ENCODE assay signal across 1 cellular context in the genomic region with DNA sequence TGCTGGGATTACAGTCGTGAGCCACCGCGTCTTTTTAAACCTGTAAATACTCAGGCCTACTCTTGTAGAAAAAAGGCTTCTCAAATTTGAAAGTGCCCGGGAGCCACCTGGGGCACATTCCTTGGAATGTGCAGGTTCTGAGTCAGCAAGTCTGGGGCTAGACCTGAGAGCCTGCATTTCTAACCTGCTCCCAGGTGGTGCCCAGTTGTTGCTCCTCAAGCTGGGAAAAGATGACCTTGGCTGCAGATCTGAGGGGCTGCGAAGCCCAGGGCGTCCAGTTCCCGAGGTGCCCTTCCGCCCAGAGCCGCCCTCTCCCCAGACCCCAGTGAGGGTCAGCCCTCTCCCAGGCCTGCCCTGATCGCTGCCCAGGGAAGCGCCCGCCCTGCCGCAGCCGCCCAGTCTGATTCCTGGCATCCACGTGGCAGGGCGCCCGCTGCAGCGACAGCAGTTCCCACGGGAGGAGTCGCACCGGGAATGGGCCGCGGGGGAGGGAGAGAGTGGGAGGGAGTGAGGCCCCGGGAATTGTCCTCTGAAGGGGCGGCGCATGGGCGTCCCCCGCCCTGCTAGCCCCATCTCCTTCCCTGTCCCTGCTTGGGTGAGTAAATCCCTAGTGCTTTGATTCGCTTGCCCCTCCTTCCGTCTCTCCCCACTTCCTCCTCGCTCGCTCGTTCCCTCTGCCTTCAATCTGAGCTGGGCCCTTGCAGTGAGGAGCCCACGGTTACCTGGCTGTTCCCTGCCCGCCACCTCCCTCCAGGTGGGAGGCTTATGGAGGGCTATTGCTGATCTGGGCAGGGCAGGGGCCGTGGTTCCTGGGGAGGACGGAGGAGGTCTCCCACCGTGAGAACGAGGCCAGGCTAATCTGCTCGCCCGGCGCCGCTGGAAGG.
TF ChIP-seq lines count a peak whose summit lies in the region.

No MANE protein-coding gene starts in this region.

TF ChIP-seq in endothelial cell of umbilical vein, 7 proteins besides CTCF, POLR2A, EP300 and RAD21:
- peak; percentile 37 for TF ChIP-seq POLR2AphosphoS5 (IDR thresholded peaks at IDR 0.05; ENCODE audit: insufficient read depth, low read depth, low read length)
- TF ChIP-seq FOS (IDR thresholded peaks at IDR 0.05; ENCODE audit: borderline replicate concordance, insufficient read depth, low read length), result no peak
- peak; percentile 65 for TF ChIP-seq MAX (IDR thresholded peaks at IDR 0.05; ENCODE audit: insufficient read depth, insufficient read length)
- peak; percentile 3 for TF ChIP-seq MYC (IDR thresholded peaks at IDR 0.05; ENCODE audit: low read depth, low read length)
TF ChIP-seq in endothelial cell of umbilical vein: peak in this region for 3.
